ENCODE assay signal across 1 cellular context in the genomic region with DNA sequence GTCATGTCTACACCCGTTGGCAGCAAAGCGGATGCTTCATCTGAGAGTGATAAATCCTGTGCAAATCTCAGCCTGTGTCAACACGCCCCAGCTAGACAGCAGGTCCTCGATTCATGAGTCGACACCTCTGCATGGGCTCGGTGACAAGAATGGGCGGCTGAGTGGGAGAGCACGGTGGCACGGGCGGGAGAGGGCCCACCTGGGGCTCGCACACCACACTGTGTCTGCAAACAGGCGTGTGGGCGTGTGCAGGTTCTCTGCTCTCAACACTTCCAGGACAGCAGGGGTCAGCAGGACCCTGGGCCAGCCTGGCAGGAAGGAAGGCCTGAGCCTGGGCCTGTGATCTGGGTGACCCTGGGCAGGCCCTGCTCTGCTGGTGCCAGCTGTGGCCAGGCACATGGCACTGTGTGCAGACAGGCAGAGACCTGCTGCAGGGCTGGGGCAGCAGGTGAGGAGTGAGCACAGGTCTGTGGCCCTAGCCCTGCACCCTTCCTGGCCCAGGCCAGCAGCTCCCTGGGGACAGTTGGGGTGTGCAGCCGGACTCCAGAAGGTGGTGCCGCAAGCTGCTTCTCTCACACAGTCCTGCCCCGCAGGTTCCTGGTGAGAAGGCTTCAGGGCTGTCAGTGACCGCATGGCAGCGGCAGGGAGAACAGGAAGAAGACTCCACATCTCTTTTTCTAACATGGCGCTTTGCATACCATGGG.
TF ChIP-seq lines count a peak whose summit lies in the region.

No MANE protein-coding gene starts in this region.

TF ChIP-seq in GM12878, 131 proteins besides CTCF, POLR2A, EP300 and RAD21 (continued from another document):
- TF ChIP-seq EGR1 (IDR thresholded peaks at IDR 0.05; ENCODE audit: borderline replicate concordance in 1 of 2, low read depth in 2 of 2, low read length in 2 of 2) = no peak
